Comparison of ENCODE assay signal across 8 cellular contexts in genomic region chr7:37342665-37343471, GRCh38.
DNase-seq lines count a peak whose midpoint lies in the region; ATAC-seq lines count a peak whose summit lies in the region.

No MANE protein-coding gene starts in this region.

- H3K27me3 ChIP-seq in BLaER1, result no peaks in the 10 kb centered on the region
- H3K27me3 ChIP-seq in effector memory CD4-positive, alpha-beta T cell (replicated peaks; ENCODE audit: control insufficient read depth, insufficient read depth, low read length, poor library complexity, severe bottlenecking), result no peaks in the 10 kb centered on the region

- peak; percentile 85 for DNase-seq in activated CD4-positive, alpha-beta T cell treated with anti-CD3 and anti-CD28 coated beads for 36 hours
- peak; percentile 58 to 66 (median 58) for DNase-seq in effector memory CD4-positive, alpha-beta T cell
- peak; percentile 62 for DNase-seq in stimulated activated CD4-positive, alpha-beta T cell treated with anti-CD3 and anti-CD28 coated beads, Interleukin-4, amount 100 ng/mL, for 1 hour
- DNase-seq in NCI-H2107 treated with DMSO at 0.1 percent for 48 hours (lab: John Stamatoyannopoulos, UW; ENCODE audit: unreplicated experiment) (no peak), DMS79 treated with DMSO at 0.1 percent for 48 hours (lab: John Stamatoyannopoulos, UW) (no peak)

- H3K4me1 Mint-ChIP-seq in activated CD4-positive, alpha-beta T cell treated with anti-CD3 and anti-CD28 coated beads for 36 hours, result peaks cover 77% of the 10 kb centered on the region

- H3K4me2 ChIP-seq in BLaER1, result peak overlapping the region; percentile 87

- H3K27ac Mint-ChIP-seq in activated CD4-positive, alpha-beta T cell treated with anti-CD3 and anti-CD28 coated beads for 36 hours, result peak overlapping the region; percentile 95

- peak overlapping the region; percentile 86 for H3K27ac ChIP-seq in BLaER1
- peak overlapping the region; percentile 68 for H3K27ac ChIP-seq in effector memory CD4-positive, alpha-beta T cell (ENCODE audit: insufficient read depth, low read length, poor library complexity, severe bottlenecking)

- ATAC-seq in GM19455 (IDR thresholded peaks at IDR 0.05; ENCODE audit: unreplicated experiment) (peak; percentile 56), HG03521 (IDR thresholded peaks at IDR 0.05; ENCODE audit: unreplicated experiment) (peak; percentile 51)
- peak; percentile 83 for ATAC-seq in activated CD4-positive, alpha-beta T cell treated with anti-CD3 and anti-CD28 coated beads for 36 hours

- peak overlapping the region; percentile 67 for H3K4me3 ChIP-seq in BLaER1
- H3K4me3 ChIP-seq in effector memory CD4-positive, alpha-beta T cell (ENCODE audit: insufficient read depth, low read depth, low read length, poor library complexity, severe bottlenecking), result peak overlapping the region; percentile 63

- intact Hi-C loops in activated CD4-positive, alpha-beta T cell treated with anti-CD3 and anti-CD28 coated beads for 36 hours (cut with DNase I, micrococcal nuclease), result loop anchor here (1.0 to 10.0 kb wide), 7 partner anchors 10 to 1002 kb away; no protein-coding TSS in a partner anchor

- H3K4me1 ChIP-seq in BLaER1, result peaks cover 58% of the 10 kb centered on the region
- peaks cover 24% of the 10 kb centered on the region for H3K4me1 ChIP-seq in effector memory CD4-positive, alpha-beta T cell (ENCODE audit: control insufficient read depth, insufficient read depth, low read length, poor library complexity, severe bottlenecking)

- H3K9me3 Mint-ChIP-seq in activated CD4-positive, alpha-beta T cell treated with anti-CD3 and anti-CD28 coated beads for 36 hours (ENCODE audit: low read depth), result no peaks in the 10 kb centered on the region

- no peaks in the 10 kb centered on the region for H4K20me1 ChIP-seq in BLaER1

- peak overlapping the region; percentile 79 for H3K9ac ChIP-seq in BLaER1

- H3K36me3 Mint-ChIP-seq in activated CD4-positive, alpha-beta T cell treated with anti-CD3 and anti-CD28 coated beads for 36 hours (ENCODE audit: low read depth), result peaks cover 44% of the 10 kb centered on the region

- H3K36me3 ChIP-seq in BLaER1, result peaks cover 15% of the 10 kb centered on the region
- H3K36me3 ChIP-seq in effector memory CD4-positive, alpha-beta T cell (ENCODE audit: control insufficient read depth, insufficient read depth, low read length), result peaks cover 8% of the 10 kb centered on the region

- POLR2A ChIA-PET in activated CD4-positive, alpha-beta T cell treated with anti-CD3 and anti-CD28 coated beads for 36 hours (lab: Charles Lee), result interaction anchor here (0.8 to 2.3 kb wide), 3 partner anchors 8 to 102 kb away, joined by 3 to 18 read pairs (median 3); no protein-coding TSS in a partner anchor

- peaks cover 4% of the 10 kb centered on the region; the same call in 1 of the 2 replicates for H3K9me3 ChIP-seq in BLaER1
- no peaks in the 10 kb centered on the region for H3K9me3 ChIP-seq in effector memory CD4-positive, alpha-beta T cell (ENCODE audit: control insufficient read depth, low read length)

- no peaks in the 10 kb centered on the region for H3K27me3 Mint-ChIP-seq in activated CD4-positive, alpha-beta T cell treated with anti-CD3 and anti-CD28 coated beads for 36 hours

- peak overlapping the region; percentile 89 for H3K4me3 Mint-ChIP-seq in activated CD4-positive, alpha-beta T cell treated with anti-CD3 and anti-CD28 coated beads for 36 hours

- CTCF ChIA-PET in activated CD4-positive, alpha-beta T cell treated with anti-CD3 and anti-CD28 coated beads for 36 hours (lab: Charles Lee), result interaction anchor here (0.9 to 5.8 kb wide), 12 partner anchors 9 to 171 kb away, joined by 3 to 50 read pairs (median 3); no protein-coding TSS in a partner anchor

Comparison
In these comparisons a context has a peak if more than half of its experiments do, and no peak if none do; other contexts are left out.
1. DNase-seq: peak in activated CD4-positive, alpha-beta T cell treated with anti-CD3 and anti-CD28 coated beads for 36 hours (single experiment), effector memory CD4-positive, alpha-beta T cell (3 of 3) and stimulated activated CD4-positive, alpha-beta T cell treated with anti-CD3 and anti-CD28 coated beads, Interleukin-4, amount 100 ng/mL, for 1 hour (single experiment); none in NCI-H2107 treated with DMSO at 0.1 percent for 48 hours (single experiment) and DMS79 treated with DMSO at 0.1 percent for 48 hours (single experiment).
2. Peak in every context shown above with its lines, with median percentiles within 50 percentile points of each other: ATAC-seq.